13 cellular contexts compared by ENCODE assay signal in genomic region chr16:4617880-4618279, GRCh38. TPM values are rescaled to one million over a fixed set of nuclear protein-coding genes. Genes with fewer than 3 reads are reported as not detected.
DNase-seq lines count a peak whose midpoint lies in the region; FAIRE-seq and TF ChIP-seq lines count a peak whose summit lies in the region.
"Had no signal": no experiment of that assay in that cellular context is flagged by ENCODE, and none has a peak within 500 bp of the region (broad histone marks: within the 10 kb centered on the region; RNA-seq: fewer than 3 reads in every experiment).

No MANE protein-coding gene starts in this region.

- TF ChIP-seq CTCF in 22Rv1 (IDR thresholded peaks at IDR 0.05): no peak

- in situ Hi-C loops in ACHN (cut with HindIII; ENCODE audit: low pct_ligation_motif_present, low pct_unique_long_range_greater_than_20kb, low sequenced_read_pairs): no loop called here

- no peaks in the 10 kb centered on the region for H3K9me3 ChIP-seq in adipocyte (ENCODE audit: control insufficient read depth, low read length)
- no peaks in the 10 kb centered on the region for H3K9me3 ChIP-seq in muscle layer of colon (ENCODE audit: low read length)

- H3K9ac ChIP-seq in adipocyte (ENCODE audit: low read length): peak overlapping the region; percentile 97
- H3K9ac ChIP-seq in muscle layer of colon (ENCODE audit: low read length): no peak overlapping the region

- peak overlapping the region; percentile 97 for H3K27ac ChIP-seq in 22Rv1
- H3K27ac ChIP-seq in muscle layer of colon (ENCODE audit: low read depth, low read length): peak overlapping the region; percentile 100

- H3K27me3 ChIP-seq in H7 (ENCODE audit: control insufficient read depth, insufficient read depth, low read length): no peaks in the 10 kb centered on the region
- H3K27me3 ChIP-seq in adipocyte (replicated peaks; ENCODE audit: control insufficient read depth, insufficient read depth, low read length): no peaks in the 10 kb centered on the region
- no peaks in the 10 kb centered on the region for H3K27me3 ChIP-seq in muscle layer of colon (ENCODE audit: control insufficient read depth in 1 of 2, insufficient read depth in 2 of 2, low read length in 2 of 2)

- H3K4me3 ChIP-seq in H7 (ENCODE audit: insufficient read depth, low read depth, low read length): no peak overlapping the region
- peak overlapping the region; percentile 86 for H3K4me3 ChIP-seq in adipocyte (ENCODE audit: low read length)
- no peak overlapping the region for H3K4me3 ChIP-seq in muscle layer of colon (ENCODE audit: low read depth in 1 of 2, low read length in 2 of 2)

- no peak for TF ChIP-seq POLR2A in GM12891 (IDR thresholded peaks at IDR 0.05; ENCODE audit: low read depth, low read length)

- H3K4me1 ChIP-seq in adipocyte (ENCODE audit: control insufficient read depth, insufficient read depth, low read length) (peaks cover 24% of the 10 kb centered on the region), muscle layer of colon (ENCODE audit: insufficient read depth, low read length) (peaks cover 35% of the 10 kb centered on the region)

- no peak for FAIRE-seq in GM12891 (lab: Jason Lieb, UNC)
- FAIRE-seq: urothelium cell line had no signal

- H3K36me3 ChIP-seq in H7 (replicated peaks; ENCODE audit: control insufficient read depth, insufficient read depth, low read length): no peaks in the 10 kb centered on the region
- no peaks in the 10 kb centered on the region for H3K36me3 ChIP-seq in adipocyte (ENCODE audit: control insufficient read depth, insufficient read depth, low read length, severe bottlenecking)
- H3K36me3 ChIP-seq in muscle layer of colon (ENCODE audit: insufficient read depth, low read length): no peaks in the 10 kb centered on the region

- peak; percentile 24 for DNase-seq in H7
- no peak for DNase-seq in adipocyte (ENCODE audit: low read depth)
- DNase-seq in NCI-H1092 treated with DMSO at 0.1 percent for 48 hours (lab: John Stamatoyannopoulos, UW): no peak
- no peak for DNase-seq in ACHN
- no peak for DNase-seq in DMS53 treated with DMSO at 0.1 percent for 48 hours (lab: John Stamatoyannopoulos, UW; ENCODE audit: unreplicated experiment)
- no peak for DNase-seq in GM12891 (ENCODE audit: insufficient read length, low spot score)
- DNase-seq: activated CD4-positive, alpha-beta T cell treated with anti-CD3 and anti-CD28 coated beads for 48 hours; C1 segment of cervical spinal cord; NCI-H345; SHP77 treated with DMSO at 0.1 percent for 48 hours had no signal

TF ChIP-seq in GM12891, 5 proteins besides CTCF, POLR2A, EP300 and RAD21:
- no peak for TF ChIP-seq SPI1 (IDR thresholded peaks at IDR 0.05; ENCODE audit: low read depth, low read length)
- no peak for TF ChIP-seq PAX5 (IDR thresholded peaks at IDR 0.05; ENCODE audit: insufficient read depth, low read length, severe bottlenecking)
- TF ChIP-seq POU2F2 (IDR thresholded peaks at IDR 0.05; ENCODE audit: low read depth, low read length): no peak
- TF ChIP-seq TAF1 (IDR thresholded peaks at IDR 0.05; ENCODE audit: low read depth, low read length): no peak
- TF ChIP-seq POLR2AphosphoS5 (IDR thresholded peaks at IDR 0.05; ENCODE audit: low read depth, low read length): no peak

RNA-seq across cellular contexts. Expression of gene UBALD1, which starts 3.2 kb away (rescaled TPM):
- 21.4 and 26.8 TPM in 2 replicates for total RNA-seq in H7 (2014; rRNA removed; shearing (Covaris generic))
- polyA plus RNA-seq in GM12891 (2012; ENCODE audit: low read depth, missing spikeins): 20.7 TPM

RNA-seq across cellular contexts. Expression of gene MGRN1, which starts 6.7 kb away (rescaled TPM):
- 35.6 and 42.8 TPM in 2 replicates for total RNA-seq in H7 (2014; rRNA removed; shearing (Covaris generic))
- 29.2 TPM for polyA plus RNA-seq in GM12891 (2012; ENCODE audit: low read depth, missing spikeins)
